Comparison of ENCODE assay signal across 15 cellular contexts in the genomic region with DNA sequence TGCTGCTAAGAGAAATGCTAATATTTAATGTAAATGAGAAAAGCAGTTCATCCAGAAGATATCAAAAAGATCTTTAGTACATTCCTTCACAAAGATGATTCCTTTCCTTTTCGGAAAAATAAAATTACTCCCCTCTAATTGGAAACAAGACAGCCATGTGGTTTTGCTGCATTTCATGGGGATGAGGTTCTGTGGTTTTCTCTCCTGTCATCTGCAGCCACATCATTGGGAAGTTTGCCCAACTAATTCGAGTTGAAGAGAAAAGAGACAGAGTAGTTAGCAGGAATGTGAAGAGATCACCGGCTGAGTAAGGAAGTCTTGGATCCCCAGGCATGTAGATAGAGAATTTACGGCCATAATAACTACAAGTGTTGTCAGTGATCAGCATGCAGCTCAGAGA.
DNase-seq lines count a peak whose midpoint lies in the region; ATAC-seq and TF ChIP-seq lines count a peak whose summit lies in the region.
"Had no signal": no experiment of that assay in that cellular context is flagged by ENCODE, and none has a peak within 500 bp of the region (broad histone marks: within the 10 kb centered on the region; RNA-seq: fewer than 3 reads in every experiment).

No MANE protein-coding gene starts in this region.

- in situ Hi-C loops in ACHN (cut with HindIII; ENCODE audit: low pct_ligation_motif_present, low pct_unique_long_range_greater_than_20kb, low sequenced_read_pairs), result no loop called here
- in situ Hi-C loops in astrocyte of the spinal cord (cut with HindIII; ENCODE audit: low sequenced_read_pairs), result no loop called here

- H3K36me3 ChIP-seq in kidney epithelial cell (ENCODE audit: control insufficient read depth, insufficient read depth, low read length), result no peaks in the 10 kb centered on the region
- H3K36me3 ChIP-seq: thyroid gland had no signal

- DNase-seq in ACHN, result peak; percentile 6
- DNase-seq in HT1080 (ENCODE audit: low read depth), result peak; percentile 92
- DNase-seq in astrocyte of the spinal cord (ENCODE audit: low read depth, low spot score), result peak; percentile 92
- peak; percentile 73 for DNase-seq in kidney epithelial cell (ENCODE audit: low read depth)
- DNase-seq in RPMI8226, result no peak
- no peak for DNase-seq in iPS-NIHi7 (ENCODE audit: extremely low spot score)
- no peak for DNase-seq in NCI-H446 treated with DMSO at 0.1 percent for 48 hours (lab: John Stamatoyannopoulos, UW)
- DNase-seq: activated CD4-positive, alpha-beta memory T cell treated with anti-CD3 and anti-CD28 coated beads, Interleukin-2, amount 10 ng/mL, durations not matched to agents 7 days and 5 days; activated naive CD4-positive, alpha-beta T cell; cortex of kidney; small intestine; T-helper 9 cell; thyroid gland had no signal

- no peak overlapping the region for H3K4me3 ChIP-seq in astrocyte of the spinal cord (ENCODE audit: low read depth, low read length)
- no peak overlapping the region for H3K4me3 ChIP-seq in kidney epithelial cell (ENCODE audit: low read depth, low read length)
- H3K4me3 ChIP-seq: thyroid gland had no signal

- no peak for ATAC-seq in HG03354 (IDR thresholded peaks at IDR 0.05; ENCODE audit: poor library complexity, severe bottlenecking, unreplicated experiment)
- ATAC-seq: left lobe of liver had no signal

- H3K27me3 ChIP-seq in kidney epithelial cell (ENCODE audit: control insufficient read depth, insufficient read depth, low read length), result no peaks in the 10 kb centered on the region
- H3K27me3 ChIP-seq: thyroid gland had no signal

- TF ChIP-seq CTCF in astrocyte of the spinal cord (IDR thresholded peaks at IDR 0.05; ENCODE audit: low read depth, low read length) (no peak), kidney epithelial cell (IDR thresholded peaks at IDR 0.05; ENCODE audit: insufficient read depth, low read length, poor library complexity, severe bottlenecking) (no peak)

Comparison
In these comparisons a context has a peak if more than half of its experiments do, and no peak if none do; other contexts are left out.
1. DNase-seq: peak in ACHN (single experiment), HT1080 (single experiment), astrocyte of the spinal cord (single experiment) and kidney epithelial cell (single experiment); none in RPMI8226 (single experiment), iPS-NIHi7 (single experiment) and NCI-H446 treated with DMSO at 0.1 percent for 48 hours (single experiment).